Comparison of ENCODE assay signal across 8 cellular contexts in genomic region chr1:234722904-234723588, GRCh38.
DNase-seq lines count a peak whose midpoint lies in the region; ATAC-seq, FAIRE-seq and TF ChIP-seq lines count a peak whose summit lies in the region.

No MANE protein-coding gene starts in this region.

- DNase-seq in H54 (ENCODE audit: insufficient read length, low spot score): peak; percentile 69
- DNase-seq in RKO (ENCODE audit: low spot score): peak; percentile 86
- DNase-seq in activated gamma-delta T cell treated with Interleukin-2 at 50 U/mL for 16 hours: peak; percentile 50
- DNase-seq in foreskin keratinocyte: peak; percentile 95 to 97
- DNase-seq in tibial nerve (ENCODE audit: low spot score in 2 of 2): peak; percentile 54 to 76
- no peak for DNase-seq in OCI-M1 (lab: John Stamatoyannopoulos, UW)
- DNase-seq in NCI-H526 treated with DMSO at 0.1 percent for 48 hours (lab: John Stamatoyannopoulos, UW): no peak

- H2AFZ ChIP-seq in parathyroid adenoma: peak overlapping the region; percentile 38

- H3K4me3 ChIP-seq in parathyroid adenoma (ENCODE audit: low read depth, low read length) (peak overlapping the region; percentile 50), tibial nerve (peak overlapping the region in 3 of 4 donors; percentile 3 to 26 (median 22))

- H3K9ac ChIP-seq in parathyroid adenoma: no peak overlapping the region

- H3K36me3 ChIP-seq in parathyroid adenoma (ENCODE audit: control insufficient read depth, insufficient read depth, low read length) (no peaks in the 10 kb centered on the region), tibial nerve (no peaks in the 10 kb centered on the region)

- WGBS in tibial nerve, 2 donors: 16 to 18% methylated on average over 23 of the region's 23 CpGs

- peak; percentile 52 for ATAC-seq in foreskin keratinocyte

- H3K79me2 ChIP-seq in parathyroid adenoma: no peaks in the 10 kb centered on the region

- H3K9me3 ChIP-seq in parathyroid adenoma (ENCODE audit: control insufficient read depth, low read length) (no peaks in the 10 kb centered on the region), tibial nerve (no peaks in the 10 kb centered on the region)

- H3K4me2 ChIP-seq in parathyroid adenoma (ENCODE audit: low read length): peak overlapping the region; percentile 64

- TF ChIP-seq POLR2A in H54 (IDR thresholded peaks at IDR 0.05; ENCODE audit: low read depth, low read length) (no peak), tibial nerve (IDR thresholded peaks at IDR 0.05) (no peak)

- FAIRE-seq in H54 (lab: Jason Lieb, UNC): no peak

- TF ChIP-seq EP300 in tibial nerve (IDR thresholded peaks at IDR 0.05): peak in 1 of 2 donors; percentile 62

- no peak for TF ChIP-seq CTCF in foreskin keratinocyte (conservative IDR thresholded peaks at IDR 0.05)
- no peak for TF ChIP-seq CTCF in parathyroid adenoma (IDR thresholded peaks at IDR 0.05)
- TF ChIP-seq CTCF in tibial nerve (IDR thresholded peaks at IDR 0.05): no peak

- H3K4me1 ChIP-seq in foreskin keratinocyte: peaks cover 38% of the 10 kb centered on the region
- peaks cover 76% of the 10 kb centered on the region for H3K4me1 ChIP-seq in parathyroid adenoma
- peaks cover 10 to 96% (median 88%) of the 10 kb centered on the region in 4 donors for H3K4me1 ChIP-seq in tibial nerve

- H3K27me3 ChIP-seq in foreskin keratinocyte (no peaks in the 10 kb centered on the region), parathyroid adenoma (ENCODE audit: control insufficient read depth, insufficient read depth, low read length) (no peaks in the 10 kb centered on the region), tibial nerve (no peaks in the 10 kb centered on the region)

- H3K27ac ChIP-seq in foreskin keratinocyte (peak overlapping the region; percentile 98), parathyroid adenoma (peak overlapping the region; percentile 100), tibial nerve (peak overlapping the region; percentile 84 to 97 (median 92))

Comparison
In these comparisons a context has a peak if more than half of its experiments do, and no peak if none do; other contexts are left out.
1. DNase-seq: peak in H54 (single experiment), RKO (single experiment), activated gamma-delta T cell treated with Interleukin-2 at 50 U/mL for 16 hours (single experiment), foreskin keratinocyte (2 of 2) and tibial nerve (2 of 2); none in OCI-M1 (single experiment) and NCI-H526 treated with DMSO at 0.1 percent for 48 hours (single experiment).
2. Peak in every context shown above with its lines, with median percentiles within 50 percentile points of each other: H3K27ac ChIP-seq.